In the genomic region with DNA sequence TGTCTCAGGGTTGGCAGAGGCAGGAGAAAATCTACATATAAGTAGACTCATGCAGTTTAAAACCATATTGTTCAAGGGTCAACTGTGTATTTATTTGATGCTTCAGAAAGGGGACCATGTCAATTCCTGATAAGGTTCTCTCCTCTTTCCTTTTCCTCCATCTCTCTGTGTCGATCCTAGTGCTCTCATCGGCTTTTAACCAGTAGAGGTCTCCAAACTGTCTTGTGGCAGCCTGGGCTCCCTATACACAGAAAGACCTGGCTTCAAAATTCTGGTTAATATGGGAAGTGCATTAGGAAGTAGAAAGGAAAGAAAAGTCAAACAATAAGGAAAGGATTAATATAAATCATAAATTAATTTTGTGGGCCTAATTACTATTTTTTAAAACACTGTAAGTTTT, we compare ENCODE assay signal across 12 cellular contexts.
A peak's percentile ranks its signal among the peaks of the same experiment; 100 is the strongest.
DNase-seq lines count a peak whose midpoint lies in the region; ATAC-seq and TF ChIP-seq lines count a peak whose summit lies in the region.
"Had no signal": no experiment of that assay in that cellular context is flagged by ENCODE, and none has a peak within 500 bp of the region (broad histone marks: within the 10 kb centered on the region; RNA-seq: fewer than 3 reads in every experiment).

No MANE protein-coding gene starts in this region.

- H3K27ac Mint-ChIP-seq in stimulated activated naive B cell treated with anti-CD40 and anti-IgM and Interleukin-4, amounts not matched to agents 10 μg/mL and 1 μg/mL and 100 μg/mL, for 72 hours: no peak overlapping the region
- no peak overlapping the region for H3K27ac Mint-ChIP-seq in CD14-positive monocyte

- peaks cover 4 to 9% of the 10 kb centered on the region in 2 donors for H3K36me3 Mint-ChIP-seq in stimulated activated naive B cell treated with anti-CD40 and anti-IgM and Interleukin-4, amounts not matched to agents 10 μg/mL and 1 μg/mL and 100 μg/mL, for 72 hours
- H3K36me3 Mint-ChIP-seq in CD14-positive monocyte: no peaks in the 10 kb centered on the region

- H3K4me2 ChIP-seq in smooth muscle cell: no peak overlapping the region
- H3K4me2 ChIP-seq: BLaER1 had no signal

- H3K27me3 ChIP-seq in esophagus muscularis mucosa (no peaks in the 10 kb centered on the region), smooth muscle cell (ENCODE audit: low read depth) (no peaks in the 10 kb centered on the region)
- H3K27me3 ChIP-seq: BLaER1, vagina had no signal

- 22% methylated on average over 2 of the region's 2 CpGs for WGBS in esophagus muscularis mucosa
- 21% methylated on average over 2 of the region's 2 CpGs for WGBS in smooth muscle cell (ENCODE audit: low lambda C conversion rate)

- no peaks in the 10 kb centered on the region for H4K20me1 ChIP-seq in smooth muscle cell (ENCODE audit: low read depth)
- H4K20me1 ChIP-seq: BLaER1 had no signal

- TF ChIP-seq CTCF in esophagus muscularis mucosa (IDR thresholded peaks at IDR 0.05) (peak; percentile 34 to 43 (median 39)), smooth muscle cell (IDR thresholded peaks at IDR 0.05; ENCODE audit: borderline replicate concordance, insufficient read depth, poor library complexity, severe bottlenecking) (peak; percentile 43), CD14-positive monocyte (IDR thresholded peaks at IDR 0.05) (no peak)

- no peak overlapping the region for H3K9ac ChIP-seq in smooth muscle cell (ENCODE audit: low read depth)
- H3K9ac ChIP-seq: BLaER1 had no signal

- no peaks in the 10 kb centered on the region for H3K79me2 ChIP-seq in smooth muscle cell (ENCODE audit: low read depth)

- no peak for TF ChIP-seq POLR2A in esophagus muscularis mucosa (IDR thresholded peaks at IDR 0.05; ENCODE audit: low read depth)

- no peaks in the 10 kb centered on the region for H3K27me3 Mint-ChIP-seq in stimulated activated naive B cell treated with anti-CD40 and anti-IgM and Interleukin-4, amounts not matched to agents 10 μg/mL and 1 μg/mL and 100 μg/mL, for 72 hours
- peaks cover 0 to 1% (median 1%) of the 10 kb centered on the region in 3 donors for H3K27me3 Mint-ChIP-seq in CD14-positive monocyte (ENCODE audit: low read depth in 3 of 3)

- intact Hi-C loops in esophagus muscularis mucosa (cut with DNase I): loop anchor here (10.0 kb wide), 1 partner anchor 199 kb away; no protein-coding TSS in a partner anchor
- intact Hi-C loops in CD14-positive monocyte (cut with micrococcal nuclease): no loop called here

- H3K36me3 ChIP-seq in esophagus muscularis mucosa (no peaks in the 10 kb centered on the region), smooth muscle cell (ENCODE audit: low read depth) (no peaks in the 10 kb centered on the region)
- H3K36me3 ChIP-seq: BLaER1, vagina had no signal

- ATAC-seq in stimulated activated naive B cell treated with anti-CD40 and anti-IgM and Interleukin-4, amounts not matched to agents 10 μg/mL and 1 μg/mL and 100 μg/mL, for 72 hours (replicated peaks): no peak
- ATAC-seq: activated T-cell treated with anti-CD3 and anti-CD28 coated beads, Interleukin-2, amount 50 U/mL, for 4 hours had no signal

- H3K9me3 ChIP-seq in esophagus muscularis mucosa (peaks cover 0 to 6% (median 0%) of the 10 kb centered on the region in 4 donors), smooth muscle cell (replicated peaks; ENCODE audit: low read depth) (no peaks in the 10 kb centered on the region)
- H3K9me3 ChIP-seq: vagina had no signal

- H3F3A ChIP-seq in smooth muscle cell (ENCODE audit: low read depth): no peaks in the 10 kb centered on the region

- no peak for TF ChIP-seq EP300 in esophagus muscularis mucosa (IDR thresholded peaks at IDR 0.05)

- no peak overlapping the region for H3K4me3 Mint-ChIP-seq in stimulated activated naive B cell treated with anti-CD40 and anti-IgM and Interleukin-4, amounts not matched to agents 10 μg/mL and 1 μg/mL and 100 μg/mL, for 72 hours
- no peak overlapping the region for H3K4me3 Mint-ChIP-seq in CD14-positive monocyte
- H3K4me3 Mint-ChIP-seq: activated T-cell treated with anti-CD3 and anti-CD28 coated beads, Interleukin-2, amount 50 U/mL, for 4 hours had no signal

- no peak overlapping the region for H3K27ac ChIP-seq in esophagus muscularis mucosa (replicated peaks in 1 of 4)
- H3K27ac ChIP-seq in smooth muscle cell (ENCODE audit: low read depth): no peak overlapping the region
- H3K27ac ChIP-seq: BLaER1, skin epidermis, vagina had no signal

- DNase-seq in NCI-H524 (lab: John Stamatoyannopoulos, UW) (peak; percentile 19 to 51), NCI-H524 treated with DMSO at 0.1 percent for 48 hours (lab: John Stamatoyannopoulos, UW) (no peak), NCI-H82 treated with DMSO at 0.1 percent for 48 hours (lab: John Stamatoyannopoulos, UW; ENCODE audit: unreplicated experiment) (peak; percentile 28), esophagus muscularis mucosa (ENCODE audit: extremely low spot score) (no peak), smooth muscle cell (lab: John Stamatoyannopoulos, UW; ENCODE audit: unreplicated experiment) (no peak), CD14-positive monocyte (ENCODE audit: low spot score) (no peak), NCI-H510A treated with DMSO at 0.1 percent for 48 hours (lab: John Stamatoyannopoulos, UW) (no peak)
- DNase-seq in stimulated activated naive B cell treated with anti-CD40 and anti-IgM and Interleukin-4, amounts not matched to agents 10 μg/mL and 1 μg/mL and 100 μg/mL, for 72 hours: no peak
- DNase-seq: activated T-cell treated with anti-CD3 and anti-CD28 coated beads, Interleukin-2, amount 50 U/mL, for 4 hours had no signal

- H3K4me3 ChIP-seq in esophagus muscularis mucosa (no peak overlapping the region), smooth muscle cell (no peak overlapping the region)
- H3K4me3 ChIP-seq: BLaER1, skin epidermis, vagina had no signal

- peaks cover 18 to 45% of the 10 kb centered on the region in 2 donors for H3K4me1 Mint-ChIP-seq in stimulated activated naive B cell treated with anti-CD40 and anti-IgM and Interleukin-4, amounts not matched to agents 10 μg/mL and 1 μg/mL and 100 μg/mL, for 72 hours
- no peaks in the 10 kb centered on the region for H3K4me1 Mint-ChIP-seq in CD14-positive monocyte

- H3K4me1 ChIP-seq in esophagus muscularis mucosa (peaks cover 0 to 9% (median 3%) of the 10 kb centered on the region in 4 donors), smooth muscle cell (ENCODE audit: low read depth) (peaks cover 5% of the 10 kb centered on the region)
- H3K4me1 ChIP-seq: vagina had no signal

- no peak overlapping the region for H2AFZ ChIP-seq in smooth muscle cell (ENCODE audit: low read depth)

- peaks cover 7 to 9% of the 10 kb centered on the region in 2 donors for H3K9me3 Mint-ChIP-seq in stimulated activated naive B cell treated with anti-CD40 and anti-IgM and Interleukin-4, amounts not matched to agents 10 μg/mL and 1 μg/mL and 100 μg/mL, for 72 hours
- H3K9me3 Mint-ChIP-seq in CD14-positive monocyte: peaks cover 0 to 15% (median 11%) of the 10 kb centered on the region in 7 donors
- H3K9me3 Mint-ChIP-seq: activated T-cell treated with anti-CD3 and anti-CD28 coated beads, Interleukin-2, amount 50 U/mL, for 4 hours had no signal

Comparison
In these comparisons a context has a peak if more than half of its experiments do, and no peak if none do; other contexts are left out.
1. DNase-seq: peak in NCI-H524 (2 of 2) and NCI-H82 treated with DMSO at 0.1 percent for 48 hours (single experiment); none in NCI-H524 treated with DMSO at 0.1 percent for 48 hours (single experiment), esophagus muscularis mucosa (single experiment), smooth muscle cell (single experiment), stimulated activated naive B cell treated with anti-CD40 and anti-IgM and Interleukin-4, amounts not matched to agents 10 μg/mL and 1 μg/mL and 100 μg/mL, for 72 hours (single experiment), CD14-positive monocyte (single experiment) and NCI-H510A treated with DMSO at 0.1 percent for 48 hours (single experiment).